In the genomic region with DNA sequence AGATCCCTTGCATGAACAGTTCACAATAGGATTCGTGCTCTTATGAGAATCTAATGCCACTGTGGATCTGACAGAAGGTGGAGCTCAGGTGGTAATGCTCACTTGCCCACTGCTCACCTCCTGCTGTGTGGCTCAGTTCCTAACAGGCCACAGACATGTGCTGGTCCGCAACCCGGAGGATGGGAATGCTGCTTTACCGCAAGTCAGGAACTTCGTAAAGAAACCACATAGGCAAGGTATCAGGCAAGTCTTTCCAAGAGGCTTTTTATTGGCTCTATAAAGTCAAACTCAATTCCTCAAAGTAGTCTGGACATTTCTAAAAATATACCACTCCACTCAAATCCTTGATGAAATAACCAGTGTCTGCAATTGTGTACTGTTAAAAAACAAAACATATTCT, we compare ENCODE assay signal across 1 cellular context.
TF ChIP-seq lines count a peak whose summit lies in the region.

No MANE protein-coding gene starts in this region.

TF ChIP-seq in GM23338, 12 proteins besides CTCF, POLR2A, EP300 and RAD21 (continued from another document):
- TF ChIP-seq, protein P1, sequence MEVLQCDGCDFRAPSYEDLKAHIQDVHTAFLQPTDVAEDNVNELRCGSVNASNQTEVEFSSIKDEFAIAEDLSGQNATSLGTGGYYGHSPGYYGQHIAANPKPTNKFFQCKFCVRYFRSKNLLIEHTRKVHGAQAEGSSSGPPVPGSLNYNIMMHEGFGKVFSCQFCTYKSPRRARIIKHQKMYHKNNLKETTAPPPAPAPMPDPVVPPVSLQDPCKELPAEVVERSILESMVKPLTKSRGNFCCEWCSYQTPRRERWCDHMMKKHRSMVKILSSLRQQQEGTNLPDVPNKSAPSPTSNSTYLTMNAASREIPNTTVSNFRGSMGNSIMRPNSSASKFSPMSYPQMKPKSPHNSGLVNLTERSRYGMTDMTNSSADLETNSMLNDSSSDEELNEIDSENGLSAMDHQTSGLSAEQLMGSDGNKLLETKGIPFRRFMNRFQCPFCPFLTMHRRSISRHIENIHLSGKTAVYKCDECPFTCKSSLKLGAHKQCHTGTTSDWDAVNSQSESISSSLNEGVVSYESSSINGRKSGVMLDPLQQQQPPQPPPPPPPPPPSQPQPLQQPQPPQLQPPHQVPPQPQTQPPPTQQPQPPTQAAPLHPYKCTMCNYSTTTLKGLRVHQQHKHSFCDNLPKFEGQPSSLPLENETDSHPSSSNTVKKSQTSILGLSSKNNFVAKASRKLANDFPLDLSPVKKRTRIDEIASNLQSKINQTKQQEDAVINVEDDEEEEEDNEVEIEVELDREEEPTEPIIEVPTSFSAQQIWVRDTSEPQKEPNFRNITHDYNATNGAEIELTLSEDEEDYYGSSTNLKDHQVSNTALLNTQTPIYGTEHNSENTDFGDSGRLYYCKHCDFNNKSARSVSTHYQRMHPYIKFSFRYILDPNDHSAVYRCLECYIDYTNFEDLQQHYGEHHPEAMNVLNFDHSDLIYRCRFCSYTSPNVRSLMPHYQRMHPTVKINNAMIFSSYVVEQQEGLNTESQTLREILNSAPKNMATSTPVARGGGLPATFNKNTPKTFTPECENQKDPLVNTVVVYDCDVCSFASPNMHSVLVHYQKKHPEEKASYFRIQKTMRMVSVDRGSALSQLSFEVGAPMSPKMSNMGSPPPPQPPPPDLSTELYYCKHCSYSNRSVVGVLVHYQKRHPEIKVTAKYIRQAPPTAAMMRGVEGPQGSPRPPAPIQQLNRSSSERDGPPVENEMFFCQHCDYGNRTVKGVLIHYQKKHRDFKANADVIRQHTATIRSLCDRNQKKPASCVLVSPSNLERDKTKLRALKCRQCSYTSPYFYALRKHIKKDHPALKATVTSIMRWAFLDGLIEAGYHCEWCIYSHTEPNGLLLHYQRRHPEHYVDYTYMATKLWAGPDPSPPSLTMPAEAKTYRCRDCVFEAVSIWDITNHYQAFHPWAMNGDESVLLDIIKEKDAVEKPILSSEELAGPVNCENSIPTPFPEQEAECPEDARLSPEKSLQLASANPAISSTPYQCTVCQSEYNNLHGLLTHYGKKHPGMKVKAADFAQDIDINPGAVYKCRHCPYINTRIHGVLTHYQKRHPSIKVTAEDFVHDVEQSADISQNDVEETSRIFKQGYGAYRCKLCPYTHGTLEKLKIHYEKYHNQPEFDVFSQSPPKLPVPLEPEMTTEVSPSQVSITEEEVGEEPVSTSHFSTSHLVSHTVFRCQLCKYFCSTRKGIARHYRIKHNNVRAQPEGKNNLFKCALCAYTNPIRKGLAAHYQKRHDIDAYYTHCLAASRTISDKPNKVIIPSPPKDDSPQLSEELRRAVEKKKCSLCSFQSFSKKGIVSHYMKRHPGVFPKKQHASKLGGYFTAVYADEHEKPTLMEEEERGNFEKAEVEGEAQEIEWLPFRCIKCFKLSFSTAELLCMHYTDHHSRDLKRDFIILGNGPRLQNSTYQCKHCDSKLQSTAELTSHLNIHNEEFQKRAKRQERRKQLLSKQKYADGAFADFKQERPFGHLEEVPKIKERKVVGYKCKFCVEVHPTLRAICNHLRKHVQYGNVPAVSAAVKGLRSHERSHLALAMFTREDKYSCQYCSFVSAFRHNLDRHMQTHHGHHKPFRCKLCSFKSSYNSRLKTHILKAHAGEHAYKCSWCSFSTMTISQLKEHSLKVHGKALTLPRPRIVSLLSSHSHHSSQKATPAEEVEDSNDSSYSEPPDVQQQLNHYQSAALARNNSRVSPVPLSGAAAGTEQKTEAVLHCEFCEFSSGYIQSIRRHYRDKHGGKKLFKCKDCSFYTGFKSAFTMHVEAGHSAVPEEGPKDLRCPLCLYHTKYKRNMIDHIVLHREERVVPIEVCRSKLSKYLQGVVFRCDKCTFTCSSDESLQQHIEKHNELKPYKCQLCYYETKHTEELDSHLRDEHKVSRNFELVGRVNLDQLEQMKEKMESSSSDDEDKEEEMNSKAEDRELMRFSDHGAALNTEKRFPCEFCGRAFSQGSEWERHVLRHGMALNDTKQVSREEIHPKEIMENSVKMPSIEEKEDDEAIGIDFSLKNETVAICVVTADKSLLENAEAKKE (CRISPR knock-in tag; IDR thresholded peaks at IDR 0.05) = no peak
- TF ChIP-seq NANOG (IDR thresholded peaks at IDR 0.05; ENCODE audit: borderline replicate concordance) (no peak), ZNF114 (CRISPR knock-in tag; IDR thresholded peaks at IDR 0.05) (no peak)
TF ChIP-seq in GM23338: peak in this region for 0.
